In the genomic region with DNA sequence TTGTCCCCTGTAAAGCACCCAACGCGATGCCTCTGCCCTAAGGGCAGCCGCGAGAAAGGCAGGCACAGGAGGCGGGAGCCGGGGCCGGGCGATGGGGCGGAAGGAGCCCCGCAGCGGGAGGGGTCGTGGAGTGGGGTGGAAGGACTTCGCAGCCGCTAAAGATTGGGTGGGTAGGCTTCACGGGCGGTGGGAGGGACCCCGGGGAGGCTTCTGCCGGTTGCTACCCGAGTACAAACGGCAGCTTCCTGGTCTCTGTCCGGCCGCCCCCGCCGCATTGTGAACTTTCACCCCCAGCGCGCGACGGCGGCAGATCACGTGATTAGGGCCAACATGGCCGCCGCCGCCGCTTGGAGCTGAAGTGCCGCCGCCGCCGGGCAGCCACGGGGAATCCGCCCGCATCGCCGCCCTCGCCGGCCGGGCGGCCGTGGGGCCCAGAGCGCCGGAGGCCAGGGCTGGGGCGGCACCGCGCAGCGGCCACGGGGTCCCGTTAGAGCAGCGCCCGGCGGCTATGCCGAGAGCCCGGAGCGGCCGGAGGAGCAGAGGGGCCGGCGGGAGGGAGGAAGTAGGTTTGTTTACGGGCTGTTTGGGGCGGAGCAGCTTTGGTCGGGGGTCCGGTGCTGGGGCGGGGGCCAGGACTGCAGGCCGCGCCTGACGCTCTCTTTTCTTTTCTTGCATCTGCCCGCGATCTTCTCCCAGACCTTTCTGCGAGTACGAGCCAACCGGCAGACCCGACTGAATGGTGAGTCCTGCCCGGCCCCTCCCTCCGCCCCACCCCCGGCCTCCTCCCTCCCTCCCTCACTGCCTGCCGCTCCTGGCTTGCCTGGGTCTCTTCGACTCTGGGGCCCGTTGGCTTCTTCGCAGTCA, we compare ENCODE assay signal across 8 cellular contexts. TPM values are rescaled to one million over a fixed set of nuclear protein-coding genes. Genes with fewer than 3 reads are reported as not detected.
DNase-seq lines count a peak whose midpoint lies in the region; ATAC-seq and TF ChIP-seq lines count a peak whose summit lies in the region.

No MANE protein-coding gene starts in this region.

- H3K4me3 ChIP-seq in endodermal cell (ENCODE audit: low read length), result peak overlapping the region; percentile 94

- TF ChIP-seq CTCF in endodermal cell (conservative IDR thresholded peaks at IDR 0.05) (no peak), mesothelial cell of epicardium (IDR thresholded peaks at IDR 0.05; ENCODE audit: unreplicated experiment) (no peak)

- H3K27ac Mint-ChIP-seq in endodermal cell (peak overlapping the region; percentile 98), mesothelial cell of epicardium (peak overlapping the region; percentile 97)

- peaks cover 37% of the 10 kb centered on the region for H3K36me3 ChIP-seq in endodermal cell (ENCODE audit: control insufficient read depth, insufficient read depth, low read length)

- 0 to 1% methylated on average over 34 to 84 of the region's 86 CpGs for WGBS in endodermal cell (ENCODE audit: insufficient coverage in 1 of 2, insufficient read length in 1 of 2), 2 experiments

- H3K4me1 ChIP-seq in endodermal cell (ENCODE audit: control insufficient read depth, insufficient read depth, low read length), result peaks cover 6% of the 10 kb centered on the region

- H3K27ac ChIP-seq in endodermal cell (ENCODE audit: low read depth, low read length), result peak overlapping the region; percentile 98

- H3K4me1 Mint-ChIP-seq in endodermal cell, result peaks cover 20% of the 10 kb centered on the region
- H3K4me1 Mint-ChIP-seq in mesothelial cell of epicardium, result peaks cover 20% of the 10 kb centered on the region

- H3K27me3 ChIP-seq in endodermal cell (ENCODE audit: control insufficient read depth, insufficient read depth, low read length, poor library complexity, severe bottlenecking), result no peaks in the 10 kb centered on the region

- DNase-seq in CD1c-positive myeloid dendritic cell (ENCODE audit: extremely low spot score), result peak; percentile 95
- DNase-seq in HPDE6-E6E7 (ENCODE audit: extremely low spot score), result peak; percentile 94
- DNase-seq in NOMO-1 treated with DMSO at 0.1 percent for 48 hours (lab: John Stamatoyannopoulos, UW; ENCODE audit: unreplicated experiment), result peak; percentile 86
- DNase-seq in activated CD8-positive, alpha-beta memory T cell treated with anti-CD3 and anti-CD28 coated beads, Interleukin-2, amount 50 U/mL, for 24 hours (ENCODE audit: extremely low read depth), result peak; percentile 83
- peak; percentile 94 for DNase-seq in endodermal cell
- DNase-seq in mesothelial cell of epicardium (ENCODE audit: low spot score in 2 of 2, unreplicated experiment in 2 of 2), result peak; percentile 70 to 89
- peak; percentile 81 to 84 for DNase-seq in stimulated activated CD8-positive, alpha-beta memory T cell treated with anti-CD3 and anti-CD28 coated beads, Interleukin-15, amount 100 ng/mL, for 4 hours (ENCODE audit: low read depth in 2 of 2)

- H3K9me3 Mint-ChIP-seq in endodermal cell (no peaks in the 10 kb centered on the region), mesothelial cell of epicardium (no peaks in the 10 kb centered on the region)

- H3K9me3 ChIP-seq in endodermal cell (ENCODE audit: control insufficient read depth, low read length), result no peaks in the 10 kb centered on the region

- H3K4me3 Mint-ChIP-seq in endodermal cell, result peak overlapping the region; percentile 82
- H3K4me3 Mint-ChIP-seq in mesothelial cell of epicardium, result peak overlapping the region; percentile 85

- H3K9ac ChIP-seq in endodermal cell (ENCODE audit: extremely low read depth, low read length, poor library complexity, severe bottlenecking), result peak overlapping the region; percentile 92

- H3K27me3 Mint-ChIP-seq in endodermal cell (ENCODE audit: insufficient read depth) (no peaks in the 10 kb centered on the region), mesothelial cell of epicardium (ENCODE audit: low read depth) (no peaks in the 10 kb centered on the region)

- H3K36me3 Mint-ChIP-seq in endodermal cell (ENCODE audit: low read depth) (peaks cover 34% of the 10 kb centered on the region), mesothelial cell of epicardium (peaks cover 6% of the 10 kb centered on the region)

- peak; percentile 64 for ATAC-seq in GM19452 (IDR thresholded peaks at IDR 0.05; ENCODE audit: unreplicated experiment)

RNA-seq across cellular contexts. Expression of a gene that starts 42.4 kb away (rescaled TPM):
- 10 to 100 TPM; 10.2 to 10.8 TPM for total RNA-seq in endodermal cell
- 8.4 TPM for polyA plus RNA-seq in endodermal cell (2013, experiment 1 of 2)
- 10.2 TPM for polyA plus RNA-seq in endodermal cell (2013, experiment 2 of 2)
- total RNA-seq in mesothelial cell of epicardium, result 8.9 to 9.9 TPM (median 9.8 TPM) in 3 replicates

RNA-seq across cellular contexts. Expression of a gene that starts 42.6 kb away (rescaled TPM):
- total RNA-seq in endodermal cell (1 to 10 TPM; 3.9 to 6.3 TPM), mesothelial cell of epicardium (14.9 to 19.1 TPM (median 17.9 TPM) in 3 replicates)
- 6.3 TPM for polyA plus RNA-seq in endodermal cell (2013, experiment 1 of 2)
- 3.6 TPM for polyA plus RNA-seq in endodermal cell (2013, experiment 2 of 2)

Comparison
In these comparisons a context has a peak if more than half of its experiments do, and no peak if none do; other contexts are left out.
1. Peak in every context shown above with its lines: DNase-seq, ATAC-seq, H3K4me3 ChIP-seq and H3K27ac ChIP-seq.